ENCODE assay signal across 28 cellular contexts in the genomic region with DNA sequence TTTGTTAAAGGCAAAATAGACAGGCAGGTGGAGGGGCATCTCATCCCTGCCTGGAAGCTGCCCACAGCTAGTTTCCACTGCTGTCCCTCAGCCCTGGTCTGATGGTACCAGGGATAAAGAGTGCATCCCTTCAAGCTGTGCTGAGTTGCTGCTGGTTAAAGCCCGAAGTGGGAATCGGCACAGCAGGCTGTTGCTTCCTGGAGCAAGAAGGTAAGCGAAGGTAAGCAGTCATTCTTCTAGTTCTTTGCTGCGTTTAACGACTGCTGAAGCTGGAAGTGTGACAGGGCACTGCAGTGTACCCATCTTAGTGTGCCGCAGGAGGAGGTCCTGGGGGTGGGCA.
DNase-seq lines count a peak whose midpoint lies in the region; ATAC-seq and TF ChIP-seq lines count a peak whose summit lies in the region.
"Had no signal": no experiment of that assay in that cellular context is flagged by ENCODE, and none has a peak within 500 bp of the region (broad histone marks: within the 10 kb centered on the region; RNA-seq: fewer than 3 reads in every experiment).

No MANE protein-coding gene starts in this region.

- H3K27me3 ChIP-seq in KMS-11 (ENCODE audit: insufficient read depth, low read depth), result no peaks in the 10 kb centered on the region
- no peaks in the 10 kb centered on the region for H3K27me3 ChIP-seq in adipocyte (replicated peaks; ENCODE audit: control insufficient read depth, insufficient read depth, low read length)
- H3K27me3 ChIP-seq in neuronal stem cell (ENCODE audit: control insufficient read depth in 3 of 3, insufficient read depth in 3 of 3, low read depth in 1 of 3, low read length in 3 of 3), result no peaks in the 10 kb centered on the region
- H3K27me3 ChIP-seq: SJCRH30 had no signal

- DNase-seq in ELF-1 (ENCODE audit: low read depth, low spot score) (peak; percentile 50), adipocyte (ENCODE audit: low read depth) (no peak), neuronal stem cell (ENCODE audit: low spot score) (no peak), GM20000 (ENCODE audit: low spot score) (no peak), superior temporal gyrus (ENCODE audit: extremely low spot score) (no peak), substantia nigra (lab: John Stamatoyannopoulos, UW) (no peak)
- DNase-seq: 8988T; ACHN; BE2C; CD8-positive, alpha-beta memory T cell; DMS 273 treated with DMSO at 0.1 percent for 48 hours; EL; GF-D8; GM23248; NCI-H1105; NCI-H1436 treated with DMSO at 0.1 percent for 48 hours; NCI-H187 treated with DMSO at 0.1 percent for 48 hours; NCI-H446; NCI-H524 treated with DMSO at 0.1 percent for 48 hours; NCI-H774; NK-92 treated with Interleukin-12 subunit alpha and Interleukin-12 subunit beta, amount 100 ng/mL, for 24 hours; PC-9; SJCRH30 had no signal

- H3K4me3 ChIP-seq in KMS-11 (IDR thresholded peaks at IDR 0.05; ENCODE audit: insufficient read depth, low read depth, low read length) (no peak overlapping the region), adipocyte (ENCODE audit: low read length) (no peak overlapping the region), neuronal stem cell (ENCODE audit: low read length in 2 of 2) (no peak overlapping the region)
- H3K4me3 ChIP-seq: GM23248, PC-9, SJCRH30 had no signal

- no peaks in the 10 kb centered on the region for H3K79me1 ChIP-seq in neuronal stem cell (ENCODE audit: low read depth, low read length)

- H3K9ac ChIP-seq in KMS-11, result no peak overlapping the region; the same call in 1 of the 2 replicates
- peak overlapping the region; percentile 75 for H3K9ac ChIP-seq in adipocyte (ENCODE audit: low read length)
- H3K9ac ChIP-seq in neuronal stem cell (ENCODE audit: low read depth, low read length, poor library complexity), result no peak overlapping the region
- H3K9ac ChIP-seq: GM23248 had no signal

- H3K9me3 ChIP-seq in adipocyte (ENCODE audit: control insufficient read depth, low read length) (no peaks in the 10 kb centered on the region), neuronal stem cell (replicated peaks in 1 of 2; ENCODE audit: control insufficient read depth in 2 of 2, insufficient read depth in 1 of 2, low read depth in 1 of 2, low read length in 2 of 2) (no peaks in the 10 kb centered on the region)
- H3K9me3 ChIP-seq: BE2C, SJCRH30 had no signal

- no peak overlapping the region for H4K8ac ChIP-seq in neuronal stem cell (ENCODE audit: low read depth, low read length)

- H3K4me1 ChIP-seq in KMS-11 (ENCODE audit: low read depth, poor library complexity, severe bottlenecking) (peaks cover 100% of the 10 kb centered on the region), adipocyte (ENCODE audit: control insufficient read depth, insufficient read depth, low read length) (peaks cover 62% of the 10 kb centered on the region), neuronal stem cell (ENCODE audit: control insufficient read depth in 2 of 2, insufficient read depth in 1 of 2, low read depth in 1 of 2, low read length in 2 of 2) (peaks cover 19 to 26% of the 10 kb centered on the region in 2 donors)
- H3K4me1 ChIP-seq: BE2C had no signal

- no peak for ATAC-seq in GM19328 (IDR thresholded peaks at IDR 0.05; ENCODE audit: unreplicated experiment)
- ATAC-seq: HCT116, Right ventricle myocardium inferior, SK-N-SH treated with all-trans-retinoic acid at 6 μM for 48 hours had no signal

- H3K4ac ChIP-seq in neuronal stem cell (ENCODE audit: low read length), result no peak overlapping the region

- no peak for TF ChIP-seq CTCF in KMS-11 (conservative IDR thresholded peaks at IDR 0.05; ENCODE audit: low read depth, low read length)
- TF ChIP-seq CTCF in GM20000 (IDR thresholded peaks at IDR 0.05; ENCODE audit: extremely low read depth, missing control alignments), result no peak

- H2AK5ac ChIP-seq in neuronal stem cell (ENCODE audit: low read depth, low read length), result no peak overlapping the region

- no peak overlapping the region for H3K23ac ChIP-seq in neuronal stem cell (ENCODE audit: low read depth, low read length, poor library complexity)

- H3K79me2 ChIP-seq in KMS-11 (ENCODE audit: insufficient read depth, low read depth), result peaks cover 34% of the 10 kb centered on the region; the same call in 1 of the 2 replicates

- no peaks in the 10 kb centered on the region for H4K20me1 ChIP-seq in KMS-11 (ENCODE audit: insufficient read depth)

- no peak overlapping the region for H4K91ac ChIP-seq in neuronal stem cell (ENCODE audit: low read depth, low read length, poor library complexity)

- peak overlapping the region; percentile 11 for H3K18ac ChIP-seq in neuronal stem cell (ENCODE audit: low read length)

- H3K27ac ChIP-seq in KMS-11 (peak overlapping the region; percentile 93; the same call in 1 of the 2 replicates), neuronal stem cell (replicated peaks; ENCODE audit: low read length) (no peak overlapping the region), substantia nigra (ENCODE audit: low read depth, low read length, poor library complexity, severe bottlenecking) (no peak overlapping the region)
- H3K27ac ChIP-seq: GM23248, PC-9, SJCRH30 had no signal

- no peak overlapping the region for H2BK5ac ChIP-seq in neuronal stem cell (ENCODE audit: low read length)

- H2AFZ ChIP-seq in KMS-11 (ENCODE audit: low read depth), result no peak overlapping the region
- no peak overlapping the region for H2AFZ ChIP-seq in neuronal stem cell (ENCODE audit: low read length)
- H2AFZ ChIP-seq: GM23248, PC-9 had no signal

- no peak overlapping the region for H3K14ac ChIP-seq in neuronal stem cell (ENCODE audit: low read length)

- H2BK15ac ChIP-seq in neuronal stem cell (ENCODE audit: low read length), result no peak overlapping the region

- H3K4me2 ChIP-seq in KMS-11 (peak overlapping the region; percentile 100), neuronal stem cell (ENCODE audit: insufficient read depth, low read length, poor library complexity, severe bottlenecking) (no peak overlapping the region)
- H3K4me2 ChIP-seq: PC-9 had no signal

- no CpG with 5 or more reads among the region's 6 CpGs for WGBS in neuronal stem cell (ENCODE audit: extremely low coverage in 2 of 2, insufficient read length in 2 of 2, insufficient replicate concordance in 1 of 2), 2 donors

- no peaks in the 10 kb centered on the region for H3K36me3 ChIP-seq in KMS-11 (ENCODE audit: insufficient read depth)
- H3K36me3 ChIP-seq in adipocyte (ENCODE audit: control insufficient read depth, insufficient read depth, low read length, severe bottlenecking), result no peaks in the 10 kb centered on the region
- no peaks in the 10 kb centered on the region for H3K36me3 ChIP-seq in neuronal stem cell (replicated peaks in 1 of 2; ENCODE audit: control insufficient read depth in 2 of 2, insufficient read depth in 2 of 2, low read length in 2 of 2)
- H3K36me3 ChIP-seq: BE2C, SJCRH30 had no signal

- H2BK12ac ChIP-seq in neuronal stem cell (ENCODE audit: low read length), result no peak overlapping the region

- no peak overlapping the region for H2BK120ac ChIP-seq in neuronal stem cell (ENCODE audit: low read depth, low read length)
